Comparison of ENCODE assay signal across 1 cellular context in genomic region chr1:207897188-207897587, GRCh38.
TF ChIP-seq lines count a peak whose summit lies in the region.

No MANE protein-coding gene starts in this region.

TF ChIP-seq in K562, 482 proteins besides CTCF, POLR2A, EP300 and RAD21 (continued from another document):
- TF ChIP-seq DEAF1 (CRISPR knock-in tag; IDR thresholded peaks at IDR 0.05), result peak; percentile 50
- peak; percentile 16; the same call in 1 of the 2 replicates for TF ChIP-seq VEZF1 (CRISPR knock-in tag; IDR thresholded peaks at IDR 0.05)
TF ChIP-seq in K562: peak in this region for 3.
